8 cellular contexts compared by ENCODE assay signal in genomic region chr1:55478742-55479141, GRCh38.
A peak's percentile ranks its signal among the peaks of the same experiment; 100 is the strongest.
DNase-seq lines count a peak whose midpoint lies in the region; ATAC-seq and TF ChIP-seq lines count a peak whose summit lies in the region.

No MANE protein-coding gene starts in this region.

- POLR2A ChIA-PET in AG04450 (lab: Yijun Ruan, JAX) (no interaction called here), HEK293 (lab: Yijun Ruan, JAX) (interaction anchor here (1.1 kb wide), 1 partner anchor 1101 kb away, joined by 6 read pairs; the partner anchor contains the start of gene PLPP3)

- H3K27me3 ChIP-seq in AG04450 (ENCODE audit: control insufficient read depth, insufficient read depth, low read length) = no peaks in the 10 kb centered on the region

- H3K27ac ChIP-seq in AG04450 (ENCODE audit: low read depth, low read length) (no peak overlapping the region), HEK293 (ENCODE audit: extremely low read depth, low read depth, low read length) (no peak overlapping the region)

- TF ChIP-seq CTCF in AG04450 (IDR thresholded peaks at IDR 0.05; ENCODE audit: low read depth, low read length) = 0 out of 2 replicates have a peak, but pooled peaks have one; percentile 20
- TF ChIP-seq CTCF in HEK293 (tag by site-specific recombination; IDR thresholded peaks at IDR 0.05) = no peak
- TF ChIP-seq CTCF in fibroblast of pulmonary artery (IDR thresholded peaks at IDR 0.05; ENCODE audit: low read length, missing control alignments) = peak; percentile 34

- H3K4me1 ChIP-seq in HEK293 (ENCODE audit: control insufficient read depth, insufficient read depth, low read length) = no peaks in the 10 kb centered on the region

- no peaks in the 10 kb centered on the region for H3K36me3 ChIP-seq in HEK293 (ENCODE audit: control insufficient read depth in 2 of 2, insufficient read depth in 1 of 2, low read length in 2 of 2)

- CTCF ChIA-PET in AG04450 (lab: Charles Lee) = interaction anchor here (1.1 to 1.9 kb wide), 6 partner anchors 103 to 1106 kb away, joined by 3 to 8 read pairs (median 4); no protein-coding TSS in a partner anchor
- CTCF ChIA-PET in HEK293 (lab: Yijun Ruan, JAX) = interaction anchor here (0.6 to 3.0 kb wide), 17 partner anchors 9 to 1107 kb away, joined by 3 to 13 read pairs (median 3); no protein-coding TSS in a partner anchor

- DNase-seq in AG04450 (ENCODE audit: low read depth, low spot score) = no peak
- peak; percentile 58 for DNase-seq in OCI-M1 (lab: John Stamatoyannopoulos, UW)
- DNase-seq in fibroblast of pulmonary artery (ENCODE audit: low read depth) = peak; percentile 60
- no peak for DNase-seq in COR-L47 (lab: John Stamatoyannopoulos, UW)

- H3K9me3 ChIP-seq in AG04450 (ENCODE audit: control insufficient read depth, insufficient read depth, low read length) (no peaks in the 10 kb centered on the region; the same call in 1 of the 2 replicates), HEK293 (ENCODE audit: control insufficient read depth, insufficient read depth, low read depth, low read length) (no peaks in the 10 kb centered on the region)

- H3K4me3 ChIP-seq in AG04450 (ENCODE audit: low read depth, low read length) = no peak overlapping the region
- no peak overlapping the region for H3K4me3 ChIP-seq in HEK293 (ENCODE audit: low read depth, low read length)
- no peak overlapping the region for H3K4me3 ChIP-seq in fibroblast of pulmonary artery (replicated peaks; ENCODE audit: low read depth, low read length)

- no peak for ATAC-seq in GM21723 (IDR thresholded peaks at IDR 0.05; ENCODE audit: unreplicated experiment)
- ATAC-seq in HG03196 (IDR thresholded peaks at IDR 0.05; ENCODE audit: unreplicated experiment) = no peak
- ATAC-seq in HG03342 (IDR thresholded peaks at IDR 0.05; ENCODE audit: unreplicated experiment) = no peak

TF ChIP-seq in HEK293, 187 proteins besides CTCF, POLR2A, EP300 and RAD21:
- TF ChIP-seq ZNF561 (tag by site-specific recombination; IDR thresholded peaks at IDR 0.05; ENCODE audit: borderline replicate concordance) (no peak), TRIM28 (IDR thresholded peaks at IDR 0.05; ENCODE audit: borderline replicate concordance, low read length) (peak; percentile 70; the same call in 1 of the 2 replicates), SCRT1 (tag by site-specific recombination; IDR thresholded peaks at IDR 0.05; ENCODE audit: borderline replicate concordance) (no peak), SETDB1 (IDR thresholded peaks at IDR 0.05; ENCODE audit: insufficient read length, low read length) (peak; percentile 21), ZNF654 (tag by site-specific recombination; IDR thresholded peaks at IDR 0.05; ENCODE audit: low read depth) (peak; percentile 69), BCL11A (tag by site-specific recombination; IDR thresholded peaks at IDR 0.05; ENCODE audit: low read depth) (no peak), ZNF423 (tag by site-specific recombination; IDR thresholded peaks at IDR 0.05) (no peak)
TF ChIP-seq in HEK293: peak in this region for 3.

Comparison
In these comparisons a context has a peak if more than half of its experiments do, and no peak if none do; other contexts are left out.
1. DNase-seq: peak in OCI-M1 (single experiment) and fibroblast of pulmonary artery (single experiment); none in AG04450 (single experiment) and COR-L47 (single experiment).